ENCODE assay signal across 8 cellular contexts in genomic region chr11:311008-311748, GRCh38. TPM values are rescaled to one million over a fixed set of nuclear protein-coding genes. Genes with fewer than 3 reads are reported as not detected.
DNase-seq lines count a peak whose midpoint lies in the region; ATAC-seq and TF ChIP-seq lines count a peak whose summit lies in the region.
"Not testable (repeated sequence)": the region's sequence is repeated elsewhere in the genome, so short reads cannot be mapped to it uniquely, and the experiment has no call there.
"Had no signal": no experiment of that assay in that cellular context is flagged by ENCODE, and none has a peak within 500 bp of the region (broad histone marks: within the 10 kb centered on the region; RNA-seq: fewer than 3 reads in every experiment).

No MANE protein-coding gene starts in this region.

- H3K27ac Mint-ChIP-seq in activated B cell treated with CpG ODN at 0.5 μM for 24 hours (peak overlapping the region; percentile 89), mesothelial cell of epicardium (peak overlapping the region; percentile 84)

- CTCF ChIA-PET in activated B cell treated with CpG ODN at 0.5 μM for 24 hours (lab: Charles Lee) = interaction anchor here (0.6 kb wide), 1 partner anchor 30 kb away, joined by 3 read pairs; no protein-coding TSS in a partner anchor

- intact Hi-C loops in activated B cell treated with CpG ODN at 0.5 μM for 24 hours (cut with micrococcal nuclease) = not testable (repeated sequence)

- TF ChIP-seq CTCF in activated B cell treated with CpG ODN at 0.5 μM for 24 hours (IDR thresholded peaks at IDR 0.05); astrocyte of the cerebellum (IDR thresholded peaks at IDR 0.05; ENCODE audit: low read depth, low read length, missing control alignments); fibroblast of the aortic adventitia (IDR thresholded peaks at IDR 0.05; ENCODE audit: insufficient read depth, low read length); mesothelial cell of epicardium (IDR thresholded peaks at IDR 0.05; ENCODE audit: unreplicated experiment): not testable (repeated sequence)

- H3K36me3 Mint-ChIP-seq in activated B cell treated with CpG ODN at 0.5 μM for 24 hours (ENCODE audit: low read depth); mesothelial cell of epicardium: not testable (repeated sequence)

- H3K27me3 Mint-ChIP-seq in activated B cell treated with CpG ODN at 0.5 μM for 24 hours; mesothelial cell of epicardium (ENCODE audit: low read depth): not testable (repeated sequence)

- H3K4me1 Mint-ChIP-seq in activated B cell treated with CpG ODN at 0.5 μM for 24 hours = peaks cover 63% of the 10 kb centered on the region
- H3K4me1 Mint-ChIP-seq in mesothelial cell of epicardium = peaks cover 62% of the 10 kb centered on the region

- H3K9me3 Mint-ChIP-seq in activated B cell treated with CpG ODN at 0.5 μM for 24 hours, mesothelial cell of epicardium: not testable (repeated sequence)

- H3K4me3 Mint-ChIP-seq in activated B cell treated with CpG ODN at 0.5 μM for 24 hours = peak overlapping the region; percentile 81
- peak overlapping the region; percentile 86 for H3K4me3 Mint-ChIP-seq in mesothelial cell of epicardium

- DNase-seq in activated B cell treated with CpG ODN at 0.5 μM for 24 hours; astrocyte of the cerebellum (ENCODE audit: low read depth); fibroblast of the aortic adventitia (ENCODE audit: low read depth); mesothelial cell of epicardium (ENCODE audit: low spot score in 2 of 2, unreplicated experiment in 2 of 2); skeletal muscle cell (ENCODE audit: low read depth): not testable (repeated sequence)

- H3K4me3 ChIP-seq in astrocyte of the cerebellum (ENCODE audit: low read depth, low read length) (peak overlapping the region; percentile 26), fibroblast of the aortic adventitia (ENCODE audit: low read depth, low read length) (peak overlapping the region; percentile 28), skeletal muscle cell (ENCODE audit: low read depth, low read length) (peak overlapping the region; percentile 27)

- ATAC-seq in GM18867 (IDR thresholded peaks at IDR 0.05; ENCODE audit: unreplicated experiment) = peak; percentile 38
- ATAC-seq in HG03135 (IDR thresholded peaks at IDR 0.05; ENCODE audit: unreplicated experiment) = peak; percentile 32
- ATAC-seq in activated B cell treated with CpG ODN at 0.5 μM for 24 hours (ENCODE audit: low read depth) = peak; percentile 77

- POLR2A ChIA-PET in activated B cell treated with CpG ODN at 0.5 μM for 24 hours (lab: Charles Lee) = interaction anchor here (0.6 to 2.1 kb wide), 3 partner anchors 16 to 44 kb away, joined by 4 to 19 read pairs (median 4); no protein-coding TSS in a partner anchor

- in situ Hi-C loops in astrocyte of the cerebellum (cut with HindIII; ENCODE audit: low sequenced_read_pairs) = not testable (repeated sequence)

RNA-seq across cellular contexts. Expression of gene IFITM1, which starts 2.7 kb away (rescaled TPM):
- 21.2 and 25.3 TPM in 2 replicates for total RNA-seq in activated B cell treated with CpG ODN at 0.5 μM for 24 hours
- total RNA-seq in fibroblast of the aortic adventitia (ENCODE audit: low replicate concordance) = 20.9 and 24.2 TPM in 2 replicates
- 120 to 128 TPM (median 122 TPM) in 3 replicates for total RNA-seq in mesothelial cell of epicardium

RNA-seq across cellular contexts. Expression of gene IFITM2, which starts 3.6 kb away (rescaled TPM):
- total RNA-seq in activated B cell treated with CpG ODN at 0.5 μM for 24 hours (112 and 125 TPM in 2 replicates), fibroblast of the aortic adventitia (ENCODE audit: low replicate concordance) (50.1 and 88.1 TPM in 2 replicates), mesothelial cell of epicardium (208 to 224 TPM (median 210 TPM) in 3 replicates)

RNA-seq across cellular contexts. Expression of gene IFITM3, which starts 9.5 kb away (rescaled TPM):
- total RNA-seq in activated B cell treated with CpG ODN at 0.5 μM for 24 hours = 14.8 and 17.0 TPM in 2 replicates
- total RNA-seq in fibroblast of the aortic adventitia (ENCODE audit: low replicate concordance) = 34.3 and 95.4 TPM in 2 replicates
- 540 to 561 TPM (median 547 TPM) in 3 replicates for total RNA-seq in mesothelial cell of epicardium

RNA-seq across cellular contexts. Expression of gene IFITM5, which starts 11.9 kb away (rescaled TPM):
- total RNA-seq in activated B cell treated with CpG ODN at 0.5 μM for 24 hours (not detected in 2 replicates), fibroblast of the aortic adventitia (ENCODE audit: low replicate concordance) (not detected in 2 replicates), mesothelial cell of epicardium (not detected in 3 replicates)
- total RNA-seq: SJCRH30 had no signal

RNA-seq across cellular contexts. Expression of gene PGGHG, which starts 22.3 kb away (rescaled TPM):
- 62.3 and 74.1 TPM in 2 replicates for total RNA-seq in activated B cell treated with CpG ODN at 0.5 μM for 24 hours
- 5.3 and 6.9 TPM in 2 replicates for total RNA-seq in fibroblast of the aortic adventitia (ENCODE audit: low replicate concordance)
- total RNA-seq in mesothelial cell of epicardium = 101 to 109 TPM (median 103 TPM) in 3 replicates
